In the genomic region with DNA sequence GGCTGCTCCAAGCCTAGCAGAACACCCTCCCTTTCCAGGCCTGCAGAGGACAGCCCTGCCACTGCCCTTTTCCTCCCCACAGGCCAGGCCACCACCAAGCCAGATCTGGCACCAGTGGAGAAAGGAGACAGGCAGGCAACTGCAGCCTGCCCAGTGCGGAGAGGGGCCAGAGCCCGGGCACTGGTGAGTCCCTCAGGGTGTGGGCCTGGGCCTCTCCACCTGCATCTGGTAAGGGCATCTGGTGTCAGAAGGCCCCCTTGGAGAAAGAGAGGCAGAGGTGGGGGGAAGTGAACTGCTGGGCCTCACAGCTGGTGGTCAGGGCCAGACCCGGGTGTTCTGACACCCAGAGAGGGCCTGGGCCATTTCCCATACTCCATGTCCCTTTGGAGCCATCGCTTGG, we compare ENCODE assay signal across 21 cellular contexts. TPM values are rescaled to one million over a fixed set of nuclear protein-coding genes. Genes with fewer than 3 reads are reported as not detected.
DNase-seq lines count a peak whose midpoint lies in the region; ATAC-seq and TF ChIP-seq lines count a peak whose summit lies in the region.
"Had no signal": no experiment of that assay in that cellular context is flagged by ENCODE, and none has a peak within 500 bp of the region (broad histone marks: within the 10 kb centered on the region; RNA-seq: fewer than 3 reads in every experiment).

No MANE protein-coding gene starts in this region.

- intact Hi-C loops in cardiac septum (cut with DNase I): no loop called here
- intact Hi-C loops in heart left ventricle (cut with DNase I): loop anchor here in 2 of 10 donors (10.0 kb wide), 3 partner anchors 135 to 545 kb away; a partner anchor contains a TSS
- intact Hi-C loops in esophagus squamous epithelium (cut with DNase I): no loop called here

- H3K79me2 ChIP-seq in Karpas-422 (ENCODE audit: low read length): no peaks in the 10 kb centered on the region

- H3K4me1 ChIP-seq in heart left ventricle (peaks cover 0 to 18% (median 10%) of the 10 kb centered on the region in 12 donors), Karpas-422 (ENCODE audit: low read length) (peaks cover 36% of the 10 kb centered on the region), neuronal stem cell (ENCODE audit: control insufficient read depth in 2 of 2, insufficient read depth in 1 of 2, low read depth in 1 of 2, low read length in 2 of 2) (peaks cover 0 to 1% of the 10 kb centered on the region in 2 donors), esophagus squamous epithelium (peaks cover 0 to 12% (median 8%) of the 10 kb centered on the region in 3 donors)
- H3K4me1 ChIP-seq: Caco-2 had no signal

- TF ChIP-seq CTCF in heart left ventricle (IDR thresholded peaks at IDR 0.05): no peak
- TF ChIP-seq CTCF in esophagus squamous epithelium (IDR thresholded peaks at IDR 0.05): no peak

- H3K27me3 ChIP-seq in heart left ventricle (no peaks in the 10 kb centered on the region), Karpas-422 (ENCODE audit: low read length) (no peaks in the 10 kb centered on the region), neuronal stem cell (ENCODE audit: control insufficient read depth in 3 of 3, insufficient read depth in 3 of 3, low read depth in 1 of 3, low read length in 3 of 3) (no peaks in the 10 kb centered on the region), esophagus squamous epithelium (no peaks in the 10 kb centered on the region)
- H3K27me3 ChIP-seq: BLaER1 had no signal

- no peaks in the 10 kb centered on the region for H3K9me2 ChIP-seq in Karpas-422 (replicated peaks; ENCODE audit: insufficient read depth, low read length)

- H3K14ac ChIP-seq in neuronal stem cell (ENCODE audit: low read length): no peak overlapping the region

- no peak overlapping the region for H2BK120ac ChIP-seq in neuronal stem cell (ENCODE audit: low read depth, low read length)

- H3K27ac ChIP-seq in heart left ventricle (no peak overlapping the region), Karpas-422 (ENCODE audit: low read length) (peak overlapping the region; percentile 93), neuronal stem cell (replicated peaks; ENCODE audit: low read length) (no peak overlapping the region), esophagus squamous epithelium (no peak overlapping the region)
- H3K27ac ChIP-seq: BLaER1, C4-2B, GM23248 had no signal

- H3K4me2 ChIP-seq in Karpas-422 (ENCODE audit: low read depth, low read length, poor library complexity, severe bottlenecking) (peak overlapping the region; percentile 67), neuronal stem cell (ENCODE audit: insufficient read depth, low read length, poor library complexity, severe bottlenecking) (no peak overlapping the region)

- peak overlapping the region; percentile 58 for H2BK5ac ChIP-seq in neuronal stem cell (ENCODE audit: low read length)

- H4K8ac ChIP-seq in neuronal stem cell (ENCODE audit: low read depth, low read length): no peak overlapping the region

- H2BK12ac ChIP-seq in neuronal stem cell (ENCODE audit: low read length): no peak overlapping the region

- H3K18ac ChIP-seq in neuronal stem cell (ENCODE audit: low read length): no peak overlapping the region

- no peak overlapping the region for H3K4me3 ChIP-seq in heart left ventricle
- no peak overlapping the region for H3K4me3 ChIP-seq in Karpas-422 (ENCODE audit: low read length)
- H3K4me3 ChIP-seq in neuronal stem cell (ENCODE audit: low read length in 2 of 2): peak overlapping the region in 1 of 2 donors; percentile 1
- no peak overlapping the region for H3K4me3 ChIP-seq in esophagus squamous epithelium
- H3K4me3 ChIP-seq: BLaER1, GM12878, GM23248 had no signal

- peak; percentile 70 for DNase-seq in cardiac septum (ENCODE audit: low spot score)
- no peak for DNase-seq in heart left ventricle
- DNase-seq in Karpas-422: no peak
- DNase-seq in neuronal stem cell (ENCODE audit: low spot score): no peak
- peak; percentile 5 for DNase-seq in stimulated activated CD8-positive, alpha-beta memory T cell treated with anti-CD3 and anti-CD28 coated beads, Interleukin-4, amount 100 ng/mL, for 48 hours
- no peak for DNase-seq in effector CD4-positive, alpha-beta T cell
- no peak for DNase-seq in activated CD8-positive, alpha-beta memory T cell treated with anti-CD3 and anti-CD28 coated beads, Interleukin-2, amount 50 U/mL, for 4 hours
- DNase-seq in esophagus squamous epithelium (lab: John Stamatoyannopoulos, UW): no peak
- DNase-seq: Caco-2; CD4-positive, CD25-positive, alpha-beta regulatory T cell; CD8-positive, alpha-beta T cell; DMS 273 treated with DMSO at 0.1 percent for 48 hours; DMS79; EL; GDM1; GM23248; H7 had no signal

- H2BK15ac ChIP-seq in neuronal stem cell (ENCODE audit: low read length): no peak overlapping the region

- H2AFZ ChIP-seq in Karpas-422 (ENCODE audit: low read length) (no peak overlapping the region), neuronal stem cell (ENCODE audit: low read length) (no peak overlapping the region)
- H2AFZ ChIP-seq: GM23248 had no signal

- H3K79me1 ChIP-seq in neuronal stem cell (ENCODE audit: low read depth, low read length): no peaks in the 10 kb centered on the region

- H3K9ac ChIP-seq in Karpas-422 (ENCODE audit: low read length) (peak overlapping the region; percentile 38), neuronal stem cell (ENCODE audit: low read depth, low read length, poor library complexity) (peak overlapping the region; percentile 65)
- H3K9ac ChIP-seq: BLaER1, GM23248 had no signal

- no peak overlapping the region for H3K4ac ChIP-seq in neuronal stem cell (ENCODE audit: low read length)

- H3K9me3 ChIP-seq in heart left ventricle (no peaks in the 10 kb centered on the region), Karpas-422 (ENCODE audit: low read length) (no peaks in the 10 kb centered on the region), neuronal stem cell (replicated peaks in 1 of 2; ENCODE audit: control insufficient read depth in 2 of 2, insufficient read depth in 1 of 2, low read depth in 1 of 2, low read length in 2 of 2) (no peaks in the 10 kb centered on the region), esophagus squamous epithelium (no peaks in the 10 kb centered on the region)
- H3K9me3 ChIP-seq: BLaER1, Caco-2 had no signal

- peak overlapping the region; percentile 8 for H3K23ac ChIP-seq in neuronal stem cell (ENCODE audit: low read depth, low read length, poor library complexity)

- no peaks in the 10 kb centered on the region for H4K20me1 ChIP-seq in Karpas-422 (ENCODE audit: insufficient read depth, low read depth, low read length)

- no peak overlapping the region for H4K91ac ChIP-seq in neuronal stem cell (ENCODE audit: low read depth, low read length, poor library complexity)

- TF ChIP-seq POLR2A in heart left ventricle (IDR thresholded peaks at IDR 0.05): no peak
- TF ChIP-seq POLR2A in esophagus squamous epithelium (IDR thresholded peaks at IDR 0.05): no peak

- ATAC-seq in heart left ventricle: no peak
- ATAC-seq: CD8-positive, alpha-beta T cell; GM12878; HCT116 had no signal

- 90 to 94% (median 92%) methylated on average over 4 of the region's 4 CpGs for WGBS in heart left ventricle, 4 donors
- WGBS in neuronal stem cell (ENCODE audit: extremely low coverage in 2 of 2, insufficient read length in 2 of 2, insufficient replicate concordance in 1 of 2), 2 donors: no CpG with 5 or more reads among the region's 4 CpGs
- WGBS in esophagus squamous epithelium, 2 donors: 100% methylated on average over 1 of the region's 4 CpGs

- H3K36me3 ChIP-seq in heart left ventricle: peaks cover 0 to 18% (median 4%) of the 10 kb centered on the region in 9 donors
- peaks cover 11% of the 10 kb centered on the region; the same call in 1 of the 2 replicates for H3K36me3 ChIP-seq in Karpas-422 (ENCODE audit: insufficient read depth, low read length)
- H3K36me3 ChIP-seq in neuronal stem cell (replicated peaks in 1 of 2; ENCODE audit: control insufficient read depth in 2 of 2, insufficient read depth in 2 of 2, low read length in 2 of 2): peaks cover 0 to 3% of the 10 kb centered on the region in 2 donors
- peaks cover 4 to 70% (median 6%) of the 10 kb centered on the region in 3 donors for H3K36me3 ChIP-seq in esophagus squamous epithelium

- no peak overlapping the region for H2AK5ac ChIP-seq in neuronal stem cell (ENCODE audit: low read depth, low read length)

RNA-seq across cellular contexts. Expression of a gene that starts 27.9 kb away (rescaled TPM):
- total RNA-seq in cardiac septum (4.3 TPM), heart left ventricle (1 to 10 TPM; 2.8 to 9.0 (median 3.4) TPM), esophagus squamous epithelium (10 to 100 TPM in 1 of 4 donors, 1 to 10 TPM in 3; 3.1 to 15.6 (median 4.8) TPM)
- polyA plus RNA-seq in heart left ventricle: 1 to 10 TPM; 3.0 to 3.3 TPM
- 24.3 and 50.0 TPM in 2 replicates for total RNA-seq in Karpas-422 (2014; rRNA removed; shearing (Covaris generic); ENCODE audit: low replicate concordance)
- 5.0 TPM for polyA plus RNA-seq in neuronal stem cell (2013, experiment 1 of 2)
- polyA plus RNA-seq in neuronal stem cell (2013, experiment 2 of 2): 4.6 TPM

RNA-seq across cellular contexts. Expression of a gene that starts 50.4 kb away (rescaled TPM):
- total RNA-seq in cardiac septum (5.4 TPM), heart left ventricle (1 to 10 TPM; 3.4 to 6.3 (median 4.3) TPM), esophagus squamous epithelium (10 to 100 TPM in 2 of 4 donors, 1 to 10 TPM in 2; 8.0 to 11.1 (median 10.2) TPM)
- 1 to 10 TPM; 3.9 to 4.9 TPM for polyA plus RNA-seq in heart left ventricle
- total RNA-seq in Karpas-422 (2014; rRNA removed; shearing (Covaris generic); ENCODE audit: low replicate concordance): 3.5 and 14.6 TPM in 2 replicates
- 8.9 TPM for polyA plus RNA-seq in neuronal stem cell (2013, experiment 1 of 2)
- 9.1 TPM for polyA plus RNA-seq in neuronal stem cell (2013, experiment 2 of 2)

Comparison
In these comparisons a context has a peak if more than half of its experiments do, and no peak if none do; other contexts are left out.
1. DNase-seq: peak in cardiac septum (single experiment) and stimulated activated CD8-positive, alpha-beta memory T cell treated with anti-CD3 and anti-CD28 coated beads, Interleukin-4, amount 100 ng/mL, for 48 hours (single experiment); none in heart left ventricle (0 of 5), Karpas-422 (single experiment), neuronal stem cell (single experiment), effector CD4-positive, alpha-beta T cell (single experiment), activated CD8-positive, alpha-beta memory T cell treated with anti-CD3 and anti-CD28 coated beads, Interleukin-2, amount 50 U/mL, for 4 hours (single experiment) and esophagus squamous epithelium (single experiment).